In the genomic region with DNA sequence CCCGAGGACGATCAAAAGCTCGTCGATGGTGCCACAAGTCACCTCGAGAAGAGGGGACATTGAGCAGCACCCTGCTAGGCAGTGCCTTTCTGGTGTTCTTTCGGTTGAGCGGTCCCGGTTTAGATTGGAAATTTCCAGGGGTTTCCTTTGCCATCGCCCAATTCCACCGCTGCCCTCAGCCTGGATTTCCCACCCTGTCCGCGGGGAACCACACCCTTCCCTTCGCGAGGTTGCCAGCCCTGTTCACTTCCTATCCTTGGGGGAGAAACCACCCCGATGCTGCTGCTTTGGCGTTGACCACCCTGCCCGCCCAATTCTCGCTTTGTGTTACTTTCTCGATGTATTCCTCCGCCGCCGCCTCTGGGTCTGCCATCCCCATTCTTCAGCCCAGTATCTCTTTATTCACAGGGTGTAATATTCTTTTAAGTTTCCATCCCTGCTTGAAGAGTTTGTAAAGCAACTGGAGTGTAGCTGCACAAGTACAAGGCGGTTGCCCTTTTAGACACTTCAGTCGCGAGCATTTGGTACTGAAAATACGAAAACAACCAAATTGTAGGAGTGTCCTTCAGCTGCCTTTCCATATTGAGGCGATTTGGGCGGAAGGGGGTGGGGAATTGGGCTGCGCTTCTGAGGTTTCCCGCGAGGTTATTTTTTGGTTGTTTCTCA, we compare ENCODE assay signal across 8 cellular contexts. TPM values are rescaled to one million over a fixed set of nuclear protein-coding genes. Genes with fewer than 3 reads are reported as not detected.
DNase-seq lines count a peak whose midpoint lies in the region; ATAC-seq, FAIRE-seq and TF ChIP-seq lines count a peak whose summit lies in the region.

No MANE protein-coding gene starts in this region.

- peak overlapping the region; percentile 93 for H3K9ac ChIP-seq in liver (ENCODE audit: low read depth in 1 of 2, low read length in 2 of 2)

- H3K4me3 ChIP-seq in liver (ENCODE audit: low read depth in 1 of 3, low read length in 3 of 3) = peak overlapping the region; percentile 83 to 92 (median 85)

- 0% methylated on average over 31 of the region's 31 CpGs for WGBS in liver

- TF ChIP-seq CTCF in liver (IDR thresholded peaks at IDR 0.05; ENCODE audit: low read depth, low read length, missing input control) = no peak

- peak overlapping the region; percentile 90 to 93 for H3K27ac ChIP-seq in liver (ENCODE audit: low read depth in 1 of 2, low read length in 2 of 2)

- TF ChIP-seq POLR2A in GM12891 (IDR thresholded peaks at IDR 0.05; ENCODE audit: low read depth, low read length) = no peak

- DNase-seq in GM12891 (ENCODE audit: insufficient read length, low spot score) (no peak), NCI-H146 treated with DMSO at 0.1 percent for 48 hours (lab: John Stamatoyannopoulos, UW; ENCODE audit: unreplicated experiment) (peak; percentile 14), dedifferentiated amniotic fluid mesenchymal stem cell (ENCODE audit: extremely low spot score) (peak; percentile 37)
- peak; percentile 29 for DNase-seq in activated CD4-positive, alpha-beta T cell treated with anti-CD3 and anti-CD28 coated beads for 1 hour
- peak; percentile 28 to 29 for DNase-seq in stimulated activated CD8-positive, alpha-beta memory T cell treated with anti-CD3 and anti-CD28 coated beads, Interleukin-15, amount 100 ng/mL, for 4 hours (ENCODE audit: low read depth in 2 of 2)

- no peaks in the 10 kb centered on the region for H3K9me3 ChIP-seq in liver (ENCODE audit: control insufficient read depth in 4 of 4, low read length in 3 of 4)

- peaks cover 0 to 3% (median 0%) of the 10 kb centered on the region in 4 donors for H3K27me3 ChIP-seq in liver (ENCODE audit: control insufficient read depth in 4 of 4, insufficient read depth in 4 of 4, low read length in 3 of 4)

- FAIRE-seq in GM12891 (lab: Jason Lieb, UNC) = peak; percentile 70

- H3K36me3 ChIP-seq in liver (ENCODE audit: control insufficient read depth in 4 of 4, insufficient read depth in 3 of 4, low read depth in 1 of 4, low read length in 3 of 4) = no peaks in the 10 kb centered on the region

- peaks cover 0 to 10% (median 2%) of the 10 kb centered on the region in 4 donors for H3K4me1 ChIP-seq in liver (ENCODE audit: control insufficient read depth in 4 of 4, insufficient read depth in 4 of 4, low read length in 3 of 4)

- no peak for ATAC-seq in GM18498 (IDR thresholded peaks at IDR 0.05; ENCODE audit: unreplicated experiment)
- no peak for ATAC-seq in HG02973 (IDR thresholded peaks at IDR 0.05; ENCODE audit: unreplicated experiment)

- no peak for TF ChIP-seq RAD21 in liver (IDR thresholded peaks at IDR 0.05)

TF ChIP-seq in GM12891, 5 proteins besides CTCF, POLR2A, EP300 and RAD21:
- no peak for TF ChIP-seq POU2F2 (IDR thresholded peaks at IDR 0.05; ENCODE audit: low read depth, low read length)
- no peak for TF ChIP-seq SPI1 (IDR thresholded peaks at IDR 0.05; ENCODE audit: low read depth, low read length)
- no peak for TF ChIP-seq PAX5 (IDR thresholded peaks at IDR 0.05; ENCODE audit: insufficient read depth, low read length, severe bottlenecking)
- no peak; the same call in 1 of the 2 replicates for TF ChIP-seq POLR2AphosphoS5 (IDR thresholded peaks at IDR 0.05; ENCODE audit: low read depth, low read length)
- TF ChIP-seq TAF1 (IDR thresholded peaks at IDR 0.05; ENCODE audit: low read depth, low read length) = no peak

TF ChIP-seq in liver, 16 proteins besides CTCF, POLR2A, EP300 and RAD21:
- TF ChIP-seq JUND (IDR thresholded peaks at IDR 0.05) (no peak), YY1 (IDR thresholded peaks at IDR 0.05) (peak; percentile 13)
- TF ChIP-seq, protein P1, sequence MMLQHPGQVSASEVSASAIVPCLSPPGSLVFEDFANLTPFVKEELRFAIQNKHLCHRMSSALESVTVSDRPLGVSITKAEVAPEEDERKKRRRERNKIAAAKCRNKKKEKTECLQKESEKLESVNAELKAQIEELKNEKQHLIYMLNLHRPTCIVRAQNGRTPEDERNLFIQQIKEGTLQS (IDR thresholded peaks at IDR 0.05) = no peak

RNA-seq across cellular contexts. Expression of a gene that starts 1.1 kb away (rescaled TPM):
- polyA plus RNA-seq in GM12891 (2012; ENCODE audit: low read depth, missing spikeins) = 83.2 TPM
- 10 to 100 TPM; 68.8 to 72.7 TPM for total RNA-seq in liver
- polyA plus RNA-seq in liver = 10 to 100 TPM; 10.8 to 25.9 TPM

RNA-seq across cellular contexts. Expression of a gene that starts 44.3 kb away (rescaled TPM):
- polyA plus RNA-seq in GM12891 (2012; ENCODE audit: low read depth, missing spikeins) = 0.58 TPM
- total RNA-seq in liver = 1 to 10 TPM; 1.1 to 3.7 TPM
- polyA plus RNA-seq in liver = under 1 TPM; 0.18 to 0.35 TPM
